Comparison of ENCODE assay signal across 29 cellular contexts in genomic region chr1:24109166-24109483, GRCh38. TPM values are rescaled to one million over a fixed set of nuclear protein-coding genes. Genes with fewer than 3 reads are reported as not detected.
DNase-seq lines count a peak whose midpoint lies in the region; ATAC-seq, FAIRE-seq and TF ChIP-seq lines count a peak whose summit lies in the region.
"Had no signal": no experiment of that assay in that cellular context is flagged by ENCODE, and none has a peak within 500 bp of the region (broad histone marks: within the 10 kb centered on the region; RNA-seq: fewer than 3 reads in every experiment).

No MANE protein-coding gene starts in this region.

- H4K20me1 ChIP-seq in SK-N-SH (ENCODE audit: insufficient read depth) (no peaks in the 10 kb centered on the region), endothelial cell of umbilical vein (replicated peaks; ENCODE audit: control insufficient read depth, extremely low read depth, insufficient read depth, low read length) (no peaks in the 10 kb centered on the region)

- no peak overlapping the region for H3K4me3 Mint-ChIP-seq in HFFc6
- H3K4me3 Mint-ChIP-seq in T-cell: no peak overlapping the region
- H3K4me3 Mint-ChIP-seq: activated CD8-positive, alpha-beta T cell treated with anti-CD3 and anti-CD28 coated beads, Interleukin-2, amount 10 ng/mL, durations not matched to agents 7 days and 5 days; activated T-cell treated with anti-CD3 and anti-CD28 coated beads, Interleukin-2, amount 50 U/mL, for 4 hours; mesothelial cell of epicardium; natural killer cell treated with Interleukin-12 subunit alpha and Interleukin-12 subunit beta and Interleukin-15 and Interleukin-18, amount 100 ng/mL, for 72 hours; stimulated activated naive CD8-positive, alpha-beta T cell treated with anti-CD3 and anti-CD28 coated beads, Interleukin-15, amount 100 ng/mL, for 72 hours had no signal

- dilution Hi-C loops in endothelial cell of umbilical vein (cut with MboI; ENCODE audit: extremely low pct_ligation_motif_present, low sequenced_read_pairs): no loop called here

- H3F3A ChIP-seq in SK-N-SH (replicated peaks; ENCODE audit: insufficient read depth): no peaks in the 10 kb centered on the region

- H3K27me3 Mint-ChIP-seq in HFFc6 (ENCODE audit: insufficient read depth): peaks cover 2% of the 10 kb centered on the region; the same call in 1 of the 2 replicates
- H3K27me3 Mint-ChIP-seq in T-cell: peaks cover 11 to 21% of the 10 kb centered on the region in 2 donors

- CTCF ChIA-PET in SK-N-SH (lab: Yijun Ruan, JAX): interaction anchor here (0.6 kb wide), 1 partner anchor 80 kb away, joined by 3 read pairs; no protein-coding TSS in a partner anchor
- CTCF ChIA-PET in endothelial cell of umbilical vein (lab: Charles Lee): interaction anchor here (0.9 to 1.5 kb wide), 3 partner anchors 9 to 38 kb away, joined by 4 read pairs; no protein-coding TSS in a partner anchor
- CTCF ChIA-PET in T-cell (lab: Charles Lee): interaction anchor here in 1 of 2 donors (0.6 kb wide), 1 partner anchor 9 kb away, joined by 7 read pairs; no protein-coding TSS in a partner anchor

- TF ChIP-seq CTCF in SK-N-SH (IDR thresholded peaks at IDR 0.05) (no peak), HFFc6 (IDR thresholded peaks at IDR 0.05) (no peak), endothelial cell of umbilical vein (IDR thresholded peaks at IDR 0.05; ENCODE audit: extremely low read depth in 1 of 2, insufficient read depth in 1 of 2, low read depth in 1 of 2, low read length in 2 of 2) (no peak), psoas muscle (IDR thresholded peaks at IDR 0.05) (no peak)

- DNase-seq in SK-N-SH (no peak), HFFc6 (no peak), endothelial cell of umbilical vein (ENCODE audit: low read depth, low spot score) (no peak), psoas muscle (no peak), T-cell (no peak)
- no peak for DNase-seq in activated T-cell treated with anti-CD3 and anti-CD28 coated beads, Interleukin-2, amount 50 U/mL, for 1 hour
- no peak for DNase-seq in activated CD8-positive, alpha-beta memory T cell treated with anti-CD3 and anti-CD28 coated beads for 24 hours
- DNase-seq: activated CD8-positive, alpha-beta T cell treated with anti-CD3 and anti-CD28 coated beads, Interleukin-2, amount 10 ng/mL, durations not matched to agents 7 days and 5 days; activated naive CD4-positive, alpha-beta T cell treated with Interleukin-2 at 50 U/mL for 16 hours; activated T-cell treated with anti-CD3 and anti-CD28 coated beads, Interleukin-2, amount 50 U/mL, for 4 hours; anterior cingulate cortex; BE2C; COR-L47; DMS79 treated with DMSO at 0.1 percent for 48 hours; effector CD8-positive, alpha-beta T cell; NCI-H1092 treated with DMSO at 0.1 percent for 48 hours; NCI-H1930; NCI-H2227 treated with DMSO at 0.1 percent for 48 hours; SHP77; stimulated activated CD4-positive, alpha-beta T cell treated with anti-CD3 and anti-CD28 coated beads, Interleukin-12 subunit alpha, Interleukin-12 subunit beta, amount 100 ng/mL, for 4 hours; stimulated activated naive CD8-positive, alpha-beta T cell treated with anti-CD3 and anti-CD28 coated beads, Interleukin-15, amount 100 ng/mL, for 72 hours; upper lobe of left lung had no signal

- H3K79me2 ChIP-seq in SK-N-SH (ENCODE audit: insufficient read depth) (no peaks in the 10 kb centered on the region), endothelial cell of umbilical vein (ENCODE audit: control insufficient read depth, insufficient read depth, low read length) (no peaks in the 10 kb centered on the region)

- H3K27ac ChIP-seq in SK-N-SH (ENCODE audit: low read depth in 2 of 2, low read length in 1 of 2): peak overlapping the region in 1 of 2 experiments; percentile 52; a peak in 2 of 4 replicates
- peak overlapping the region; percentile 53 for H3K27ac ChIP-seq in endothelial cell of umbilical vein (ENCODE audit: insufficient read depth, low read depth, low read length)
- peak overlapping the region; percentile 91 for H3K27ac ChIP-seq in psoas muscle
- H3K27ac ChIP-seq: 22Rv1, prostate gland, upper lobe of left lung had no signal

- ATAC-seq in SK-N-SH treated with all-trans-retinoic acid at 6 μM for 48 hours (no peak), psoas muscle (no peak), T-cell (replicated peaks in 1 of 4) (no peak)
- ATAC-seq: activated CD8-positive, alpha-beta T cell treated with anti-CD3 and anti-CD28 coated beads, Interleukin-2, amount 10 ng/mL, durations not matched to agents 7 days and 5 days; natural killer cell treated with Interleukin-12 subunit alpha and Interleukin-12 subunit beta and Interleukin-15 and Interleukin-18, amount 100 ng/mL, for 72 hours; stimulated activated naive CD8-positive, alpha-beta T cell treated with anti-CD3 and anti-CD28 coated beads, Interleukin-15, amount 100 ng/mL, for 72 hours had no signal

- no peaks in the 10 kb centered on the region for H3K27me3 ChIP-seq in SK-N-SH (ENCODE audit: insufficient read depth)
- H3K27me3 ChIP-seq in endothelial cell of umbilical vein (ENCODE audit: control insufficient read depth in 2 of 2, insufficient read depth in 2 of 2, low read length in 2 of 2): peaks cover 0 to 2% of the 10 kb centered on the region in 2 experiments
- H3K27me3 ChIP-seq in psoas muscle (ENCODE audit: insufficient read depth in 3 of 3, low read length in 2 of 3): no peaks in the 10 kb centered on the region
- H3K27me3 ChIP-seq: BE2C, upper lobe of left lung had no signal

- no TSS peak for BruUV-seq in endothelial cell of umbilical vein (replicated peaks; lab: Mats Ljungman, UMichigan)

- H3K9me3 ChIP-seq in SK-N-SH (no peaks in the 10 kb centered on the region), endothelial cell of umbilical vein (replicated peaks; ENCODE audit: control insufficient read depth, insufficient read depth, low read length) (no peaks in the 10 kb centered on the region), psoas muscle (no peaks in the 10 kb centered on the region)
- H3K9me3 ChIP-seq: BE2C, prostate gland, upper lobe of left lung had no signal

- peaks cover 30% of the 10 kb centered on the region for H3K4me1 Mint-ChIP-seq in HFFc6 (ENCODE audit: low read depth)
- H3K4me1 Mint-ChIP-seq in T-cell: peaks cover 5 to 15% (median 11%) of the 10 kb centered on the region in 3 donors

- TF ChIP-seq RAD21 in SK-N-SH (IDR thresholded peaks at IDR 0.05; ENCODE audit: low read length): no peak

- H3K9me3 Mint-ChIP-seq in HFFc6 (no peaks in the 10 kb centered on the region), T-cell (no peaks in the 10 kb centered on the region)
- H3K9me3 Mint-ChIP-seq: activated T-cell treated with anti-CD3 and anti-CD28 coated beads, Interleukin-2, amount 50 U/mL, for 4 hours; mesothelial cell of epicardium; natural killer cell treated with Interleukin-12 subunit alpha and Interleukin-12 subunit beta and Interleukin-15 and Interleukin-18, amount 100 ng/mL, for 72 hours; stimulated activated naive CD8-positive, alpha-beta T cell treated with anti-CD3 and anti-CD28 coated beads, Interleukin-15, amount 100 ng/mL, for 72 hours had no signal

- H3K9me2 ChIP-seq in SK-N-SH: no peaks in the 10 kb centered on the region

- TF ChIP-seq EP300 in SK-N-SH (IDR thresholded peaks at IDR 0.05; ENCODE audit: borderline replicate concordance in 1 of 2, low read depth in 1 of 2, low read length in 1 of 2): no peak

- H3K27ac Mint-ChIP-seq in HFFc6 (peak overlapping the region; percentile 86), T-cell (no peak overlapping the region)
- H3K27ac Mint-ChIP-seq: activated CD8-positive, alpha-beta T cell treated with anti-CD3 and anti-CD28 coated beads, Interleukin-2, amount 10 ng/mL, durations not matched to agents 7 days and 5 days; mesothelial cell of epicardium; natural killer cell treated with Interleukin-12 subunit alpha and Interleukin-12 subunit beta and Interleukin-15 and Interleukin-18, amount 100 ng/mL, for 72 hours; stimulated activated naive CD8-positive, alpha-beta T cell treated with anti-CD3 and anti-CD28 coated beads, Interleukin-15, amount 100 ng/mL, for 72 hours had no signal

- H3K9ac ChIP-seq in SK-N-SH (no peak overlapping the region), endothelial cell of umbilical vein (replicated peaks; ENCODE audit: extremely low read depth, insufficient read depth, low read length) (no peak overlapping the region)

- POLR2A ChIA-PET in SK-N-SH (lab: Yijun Ruan, JAX) (no interaction called here), endothelial cell of umbilical vein (lab: Charles Lee) (interaction anchor here (0.9 kb wide), 1 partner anchor 38 kb away, joined by 3 read pairs; no protein-coding TSS in a partner anchor), T-cell (lab: Charles Lee) (no interaction called here)

- H3K36me3 ChIP-seq in SK-N-SH (replicated peaks in 1 of 2; ENCODE audit: control insufficient read depth in 1 of 2, insufficient read depth in 2 of 2, low read length in 1 of 2): no peaks in the 10 kb centered on the region
- no peaks in the 10 kb centered on the region for H3K36me3 ChIP-seq in endothelial cell of umbilical vein (ENCODE audit: control insufficient read depth in 2 of 2, extremely low read depth in 1 of 2, insufficient read depth in 2 of 2, low read length in 2 of 2)
- H3K36me3 ChIP-seq in psoas muscle (ENCODE audit: insufficient read depth in 1 of 2, low read depth in 1 of 2): peaks cover 0 to 38% of the 10 kb centered on the region in 2 donors
- H3K36me3 ChIP-seq: BE2C, prostate gland, upper lobe of left lung had no signal

- TF ChIP-seq POLR2A in endothelial cell of umbilical vein (IDR thresholded peaks at IDR 0.05; ENCODE audit: low read depth, low read length): no peak

- H2AFZ ChIP-seq in SK-N-SH (ENCODE audit: low read depth) (peak overlapping the region; percentile 53; the same call in 1 of the 2 replicates), endothelial cell of umbilical vein (ENCODE audit: low read depth, low read length) (peak overlapping the region; percentile 91)

- no peak overlapping the region for H3K4me2 ChIP-seq in SK-N-SH
- H3K4me2 ChIP-seq in endothelial cell of umbilical vein (ENCODE audit: insufficient read depth, low read length): no peak overlapping the region

- H3K4me1 ChIP-seq in SK-N-SH (ENCODE audit: control insufficient read depth in 1 of 2, insufficient read depth in 2 of 2, low read depth in 1 of 2, low read length in 1 of 2): peaks cover 10 to 45% of the 10 kb centered on the region in 2 experiments; a peak in 2 of 4 replicates
- peaks cover 25% of the 10 kb centered on the region for H3K4me1 ChIP-seq in endothelial cell of umbilical vein (ENCODE audit: control insufficient read depth, extremely low read depth, insufficient read depth, low read length)
- peaks cover 65% of the 10 kb centered on the region for H3K4me1 ChIP-seq in psoas muscle
- H3K4me1 ChIP-seq: BE2C, prostate gland had no signal

- H3K36me3 Mint-ChIP-seq in HFFc6 (ENCODE audit: low read depth) (no peaks in the 10 kb centered on the region), T-cell (no peaks in the 10 kb centered on the region)
- H3K36me3 Mint-ChIP-seq: mesothelial cell of epicardium; natural killer cell treated with Interleukin-12 subunit alpha and Interleukin-12 subunit beta and Interleukin-15 and Interleukin-18, amount 100 ng/mL, for 72 hours had no signal

- WGBS in SK-N-SH (ENCODE audit: low lambda C conversion rate): 100% methylated on average over 1 of the region's 1 CpG
- WGBS in psoas muscle, 3 donors: 36 to 47% (median 44%) methylated on average over 1 of the region's 1 CpG

- no peaks in the 10 kb centered on the region for H3K9me1 ChIP-seq in endothelial cell of umbilical vein (replicated peaks; ENCODE audit: control insufficient read depth, extremely low read depth, insufficient read depth, low read length)

- no peak overlapping the region for H3K4me3 ChIP-seq in SK-N-SH (ENCODE audit: low read depth in 2 of 2, low read length in 1 of 2)
- H3K4me3 ChIP-seq in endothelial cell of umbilical vein (replicated peaks in 1 of 3; ENCODE audit: insufficient read depth in 1 of 3, low read depth in 1 of 3, low read length in 3 of 3): no peak overlapping the region
- H3K4me3 ChIP-seq in psoas muscle: peak overlapping the region; percentile 67
- H3K4me3 ChIP-seq: prostate gland, upper lobe of left lung had no signal

- FAIRE-seq in endothelial cell of umbilical vein (lab: Jason Lieb, UNC): no peak
- FAIRE-seq: GM12892 had no signal

- intact Hi-C loops in endothelial cell of umbilical vein (cut with micrococcal nuclease): no loop called here
- intact Hi-C loops in psoas muscle (cut with DNase I): no loop called here

RNA-seq across cellular contexts. Expression of gene MYOM3, which starts 2.8 kb away (rescaled TPM):
- 0.02 and 0.05 TPM in 2 replicates for polyA plus RNA-seq in SK-N-SH (2012; rRNA removed)
- polyA plus RNA-seq in SK-N-SH (2012; cell fraction: cytosol; rRNA removed): 0.04 and 0.05 TPM in 2 replicates
- polyA plus RNA-seq in SK-N-SH (2012; cell fraction: nucleus; rRNA removed): 0.08 TPM in 2 replicates
- total RNA-seq in HFFc6 (2021; fragmentation: NEBNext Ultra II Directional; extraction: Animal tissue kit (Norgen Biotek cat#: 25700)): under 1 TPM in 3 of 6 experiments, not detected in 3; 0.03 to 0.05 (median 0.05) TPM
- total RNA-seq in endothelial cell of umbilical vein: 0.18 and 0.40 TPM in 2 replicates
- 0.06 and 0.11 TPM in 2 replicates for polyA plus RNA-seq in endothelial cell of umbilical vein
- polyA plus RNA-seq in endothelial cell of umbilical vein (2011; cell fraction: cytosol; rRNA removed): 0.03 and 0.09 TPM in 2 replicates
- 0.14 and 0.22 TPM in 2 replicates for polyA plus RNA-seq in endothelial cell of umbilical vein (2011; cell fraction: nucleus; rRNA removed)
- polyA plus RNA-seq in endothelial cell of umbilical vein (2012): 0.15 and 0.20 TPM in 2 replicates
- 0.22 and 0.23 TPM in 2 replicates for polyA minus RNA-seq in endothelial cell of umbilical vein
- polyA minus RNA-seq in endothelial cell of umbilical vein (2011; cell fraction: cytosol; rRNA and poly(A)+ RNA removed): not detected
- 0.10 TPM in 1 of 2 replicates, not detected in the other for polyA minus RNA-seq in endothelial cell of umbilical vein (2011; cell fraction: nucleus; rRNA and poly(A)+ RNA removed)
- 100 to 1,000 TPM; 130 to 505 (median 308) TPM for total RNA-seq in psoas muscle
- polyA plus RNA-seq in psoas muscle: 100 to 1,000 TPM in 2 of 3 donors, 10 to 100 TPM in 1; 86.7 to 152 (median 122) TPM
- not detected for total RNA-seq in T-cell
- total RNA-seq: activated CD8-positive, alpha-beta T cell treated with anti-CD3 and anti-CD28 coated beads, Interleukin-2, amount 10 ng/mL, durations not matched to agents 7 days and 5 days; activated T-cell treated with anti-CD3 and anti-CD28 coated beads, Interleukin-2, amount 50 U/mL, for 4 hours; natural killer cell treated with Interleukin-12 subunit alpha and Interleukin-12 subunit beta and Interleukin-15 and Interleukin-18, amount 100 ng/mL, for 72 hours had no signal

RNA-seq across cellular contexts. Expression of gene IL22RA1, which starts 33.8 kb away (rescaled TPM):
- 0.03 and 0.05 TPM in 2 replicates for polyA plus RNA-seq in SK-N-SH (2012; rRNA removed)
- polyA plus RNA-seq in SK-N-SH (2012; cell fraction: cytosol; rRNA removed): not detected in 2 replicates
- polyA plus RNA-seq in SK-N-SH (2012; cell fraction: nucleus; rRNA removed): 0.02 TPM in 2 replicates
- not detected for total RNA-seq in HFFc6 (2021; fragmentation: NEBNext Ultra II Directional; extraction: Animal tissue kit (Norgen Biotek cat#: 25700))
- total RNA-seq in endothelial cell of umbilical vein: not detected in 2 replicates
- polyA plus RNA-seq in endothelial cell of umbilical vein: not detected in 2 replicates
- polyA plus RNA-seq in endothelial cell of umbilical vein (2011; cell fraction: cytosol; rRNA removed): not detected in 2 replicates
- not detected in 2 replicates for polyA plus RNA-seq in endothelial cell of umbilical vein (2011; cell fraction: nucleus; rRNA removed)
- polyA plus RNA-seq in endothelial cell of umbilical vein (2012): not detected in 2 replicates
- polyA minus RNA-seq in endothelial cell of umbilical vein: not detected in 2 replicates
- polyA minus RNA-seq in endothelial cell of umbilical vein (2011; cell fraction: cytosol; rRNA and poly(A)+ RNA removed): 0.92 TPM
- not detected in 2 replicates for polyA minus RNA-seq in endothelial cell of umbilical vein (2011; cell fraction: nucleus; rRNA and poly(A)+ RNA removed)
- total RNA-seq in psoas muscle: under 1 TPM in 3 of 4 donors, not detected in 1; 0.08 to 0.19 (median 0.13) TPM
- polyA plus RNA-seq in psoas muscle: under 1 TPM in 1 of 3 donors, not detected in 2; 0.26 TPM
- total RNA-seq in T-cell: under 1 TPM in 2 of 5 donors, not detected in 3; 0.13 to 0.15 TPM
- total RNA-seq: activated CD8-positive, alpha-beta T cell treated with anti-CD3 and anti-CD28 coated beads, Interleukin-2, amount 10 ng/mL, durations not matched to agents 7 days and 5 days; cerebellum; natural killer cell treated with Interleukin-12 subunit alpha and Interleukin-12 subunit beta and Interleukin-15 and Interleukin-18, amount 100 ng/mL, for 72 hours had no signal

Comparison
In these comparisons a context has a peak if more than half of its experiments do, and no peak if none do; other contexts are left out.
1. RNA of gene MYOM3, which starts 2.8 kb away (total RNA-seq): 130 to 505 TPM in psoas muscle; 0.18 to 0.40 TPM in endothelial cell of umbilical vein, 0.03 to 0.05 TPM in HFFc6 and not detected in T-cell; every median in the first group is over 10 times any median in the second.